ENCODE assay signal across 8 cellular contexts in genomic region chrX:68499543-68499942, GRCh38. TPM values are rescaled to one million over a fixed set of nuclear protein-coding genes. Genes with fewer than 3 reads are reported as not detected.
DNase-seq lines count a peak whose midpoint lies in the region; ATAC-seq and TF ChIP-seq lines count a peak whose summit lies in the region.
"Not testable (repeated sequence)": the region's sequence is repeated elsewhere in the genome, so short reads cannot be mapped to it uniquely, and the experiment has no call there.

No MANE protein-coding gene starts in this region.

- TF ChIP-seq POLR2A in IMR-90 (IDR thresholded peaks at IDR 0.05; ENCODE audit: low read depth, low read length); suprapubic skin (IDR thresholded peaks at IDR 0.05): not testable (repeated sequence)

- H2BK120ac ChIP-seq in IMR-90 (ENCODE audit: low read depth, low read length); neuronal stem cell (ENCODE audit: low read depth, low read length): not testable (repeated sequence)

- peaks cover 3 to 25% of the 10 kb centered on the region in 2 experiments; a peak in 2 of 4 replicates for H3K79me1 ChIP-seq in IMR-90 (ENCODE audit: low read depth in 1 of 2, low read length in 2 of 2)
- H3K79me1 ChIP-seq in neuronal stem cell (ENCODE audit: low read depth, low read length): not testable (repeated sequence)

- peak overlapping the region; percentile 70; the same call in 1 of the 2 replicates for H3K14ac ChIP-seq in IMR-90 (replicated peaks; ENCODE audit: low read depth, low read length)
- not testable (repeated sequence) for H3K14ac ChIP-seq in neuronal stem cell (ENCODE audit: low read length)

- H2BK15ac ChIP-seq in IMR-90 (ENCODE audit: low read depth, low read length); neuronal stem cell (ENCODE audit: low read length): not testable (repeated sequence)

- TF ChIP-seq EP300 in suprapubic skin (IDR thresholded peaks at IDR 0.05): not testable (repeated sequence)

- H4K20me1 ChIP-seq in IMR-90 (ENCODE audit: insufficient read depth, low read length): peaks cover 13% of the 10 kb centered on the region; the same call in 1 of the 2 replicates

- not testable (repeated sequence) for ATAC-seq in IMR-90 (ENCODE audit: low read depth); left lung

- peak overlapping the region; percentile 90 for H3K4me2 ChIP-seq in IMR-90 (ENCODE audit: low read depth, low read length)
- peak overlapping the region; percentile 49 for H3K4me2 ChIP-seq in neuronal stem cell (ENCODE audit: insufficient read depth, low read length, poor library complexity, severe bottlenecking)

- not testable (repeated sequence) for H3K9me3 ChIP-seq in IMR-90 (ENCODE audit: control insufficient read depth, insufficient read depth, low read length); WERI-Rb-1 (ENCODE audit: severe bottlenecking); esophagus (ENCODE audit: control insufficient read depth in 2 of 2, insufficient read depth in 1 of 2, low read depth in 1 of 2, low read length in 1 of 2); left lung; neuronal stem cell (replicated peaks in 1 of 2; ENCODE audit: control insufficient read depth in 2 of 2, insufficient read depth in 1 of 2, low read depth in 1 of 2, low read length in 2 of 2); suprapubic skin

- intact Hi-C loops in IMR-90 (cut with micrococcal nuclease); left lung (cut with DNase I): not testable (repeated sequence)

- not testable (repeated sequence) for H3K23ac ChIP-seq in IMR-90 (ENCODE audit: low read depth, low read length); neuronal stem cell (ENCODE audit: low read depth, low read length, poor library complexity)

- H3K56ac ChIP-seq in IMR-90 (ENCODE audit: extremely low read depth, insufficient read depth, low read length): peak overlapping the region; percentile 68; the same call in 1 of the 2 replicates

- not testable (repeated sequence) for H2BK5ac ChIP-seq in IMR-90 (ENCODE audit: low read depth, low read length, poor library complexity, severe bottlenecking); neuronal stem cell (ENCODE audit: low read length)

- peak overlapping the region; percentile 91 for H3K4ac ChIP-seq in IMR-90 (ENCODE audit: low read depth, low read length)
- not testable (repeated sequence) for H3K4ac ChIP-seq in neuronal stem cell (ENCODE audit: low read length)

- not testable (repeated sequence) for H2BK12ac ChIP-seq in neuronal stem cell (ENCODE audit: low read length)

- H3K27ac ChIP-seq in C4-2B (peak overlapping the region; percentile 98), WERI-Rb-1 (peak overlapping the region; percentile 93), left lung (peak overlapping the region in 1 of 2 donors; percentile 90)
- not testable (repeated sequence) for H3K27ac ChIP-seq in IMR-90 (ENCODE audit: insufficient read depth, low read length); esophagus (ENCODE audit: low read depth in 2 of 2, low read length in 1 of 2); neuronal stem cell (replicated peaks; ENCODE audit: low read length); suprapubic skin

- BruUV-seq in IMR-90 (replicated peaks; lab: Mats Ljungman, UMichigan): TSS peak; percentile 58

- CTCF ChIA-PET in IMR-90 (lab: Yijun Ruan, JAX): not testable (repeated sequence)

- dilution Hi-C loops in IMR-90 (cut with HindIII; ENCODE audit: low sequenced_read_pairs, unreplicated experiment): not testable (repeated sequence)

- not testable (repeated sequence) for TF ChIP-seq RAD21 in IMR-90 (IDR thresholded peaks at IDR 0.05; ENCODE audit: low read length)

- not testable (repeated sequence) for H3K36me3 ChIP-seq in IMR-90 (ENCODE audit: control insufficient read depth, insufficient read depth, low read length); WERI-Rb-1; esophagus (ENCODE audit: control insufficient read depth in 2 of 2, insufficient read depth in 2 of 2, low read length in 1 of 2); left lung; suprapubic skin
- peaks cover 0 to 27% of the 10 kb centered on the region in 2 donors for H3K36me3 ChIP-seq in neuronal stem cell (replicated peaks in 1 of 2; ENCODE audit: control insufficient read depth in 2 of 2, insufficient read depth in 2 of 2, low read length in 2 of 2)

- H2AFZ ChIP-seq in IMR-90 (replicated peaks; ENCODE audit: low read length, poor library complexity); neuronal stem cell (ENCODE audit: low read length): not testable (repeated sequence)

- not testable (repeated sequence) for H3K9me1 ChIP-seq in IMR-90 (ENCODE audit: insufficient read depth, low read length)

- not testable (repeated sequence) for H3K27me3 ChIP-seq in IMR-90 (ENCODE audit: control insufficient read depth, insufficient read depth, low read length); WERI-Rb-1 (ENCODE audit: insufficient read depth, low read depth, severe bottlenecking); esophagus (ENCODE audit: control insufficient read depth in 1 of 2, insufficient read depth in 2 of 2, low read length in 2 of 2); left lung; neuronal stem cell (ENCODE audit: control insufficient read depth in 3 of 3, insufficient read depth in 3 of 3, low read depth in 1 of 3, low read length in 3 of 3); suprapubic skin

- in situ Hi-C loops in IMR-90 (cut with MboI; ENCODE audit: low sequenced_read_pairs): loop anchor here (10.0 kb wide), 1 partner anchor 305 kb away; no protein-coding TSS in a partner anchor
- in situ Hi-C loops in astrocyte of the cerebellum (cut with HindIII; ENCODE audit: low sequenced_read_pairs): not testable (repeated sequence)

- peak overlapping the region; percentile 84 for H4K91ac ChIP-seq in IMR-90 (ENCODE audit: insufficient read depth, low read depth, low read length)
- not testable (repeated sequence) for H4K91ac ChIP-seq in neuronal stem cell (ENCODE audit: low read depth, low read length, poor library complexity)

- not testable (repeated sequence) for H2AK5ac ChIP-seq in IMR-90 (ENCODE audit: low read depth, low read length); neuronal stem cell (ENCODE audit: low read depth, low read length)

- not testable (repeated sequence) for H3K4me1 ChIP-seq in IMR-90 (ENCODE audit: control insufficient read depth, insufficient read depth, low read length); esophagus (ENCODE audit: control insufficient read depth in 2 of 2, insufficient read depth in 2 of 2, low read length in 1 of 2); left lung; neuronal stem cell (ENCODE audit: control insufficient read depth in 2 of 2, insufficient read depth in 1 of 2, low read depth in 1 of 2, low read length in 2 of 2)
- H3K4me1 ChIP-seq in suprapubic skin: peaks cover 14% of the 10 kb centered on the region

- H2BK20ac ChIP-seq in IMR-90 (ENCODE audit: low read depth, low read length): not testable (repeated sequence)

- POLR2A ChIA-PET in IMR-90 (lab: Charles Lee; ENCODE audit: unreplicated experiment): not testable (repeated sequence)

- DNase-seq in IMR-90; WERI-Rb-1; astrocyte of the cerebellum (ENCODE audit: low read depth); left lung; neuronal stem cell (ENCODE audit: low spot score); suprapubic skin (ENCODE audit: low spot score in 2 of 2): not testable (repeated sequence)

- not testable (repeated sequence) for TF ChIP-seq CTCF in C4-2B (conservative IDR thresholded peaks at IDR 0.05); IMR-90 (conservative IDR thresholded peaks at IDR 0.05; ENCODE audit: low read depth, low read length); WERI-Rb-1 (IDR thresholded peaks at IDR 0.05; ENCODE audit: low read depth, low read length); astrocyte of the cerebellum (IDR thresholded peaks at IDR 0.05; ENCODE audit: low read depth, low read length, missing control alignments); left lung (IDR thresholded peaks at IDR 0.05); suprapubic skin (IDR thresholded peaks at IDR 0.05)

- WGBS in IMR-90 (ENCODE audit: extremely low coverage in 2 of 2, insufficient read length in 1 of 2), 2 experiments: no CpG with 5 or more reads among the region's 11 CpGs
- 65 to 66% methylated on average over 11 of the region's 11 CpGs for WGBS in esophagus, 2 donors
- no CpG with 5 or more reads among the region's 11 CpGs for WGBS in neuronal stem cell (ENCODE audit: extremely low coverage in 2 of 2, insufficient read length in 2 of 2, insufficient replicate concordance in 1 of 2), 2 donors
- WGBS in suprapubic skin: 77% methylated on average over 11 of the region's 11 CpGs

- H3K4me3 ChIP-seq in IMR-90 (ENCODE audit: insufficient read depth, low read depth, low read length) (peak overlapping the region; percentile 97), WERI-Rb-1 (ENCODE audit: low read depth, low read length) (peak overlapping the region; percentile 58), astrocyte of the cerebellum (ENCODE audit: low read depth, low read length) (peak overlapping the region; percentile 52), esophagus (ENCODE audit: low read depth in 1 of 2, low read length in 2 of 2) (peak overlapping the region; percentile 65 to 77), left lung (peak overlapping the region; percentile 35 to 58), neuronal stem cell (ENCODE audit: low read length in 2 of 2) (peak overlapping the region; percentile 57 to 99), suprapubic skin (peak overlapping the region; percentile 68)

- H4K5ac ChIP-seq in IMR-90 (ENCODE audit: low read depth, low read length): peak overlapping the region; percentile 58

- not testable (repeated sequence) for H2AK9ac ChIP-seq in IMR-90 (replicated peaks; ENCODE audit: low read depth, low read length, poor library complexity)

- not testable (repeated sequence) for H3K18ac ChIP-seq in IMR-90 (ENCODE audit: low read depth, low read length); neuronal stem cell (ENCODE audit: low read length)

- H4K8ac ChIP-seq in IMR-90 (ENCODE audit: low read depth in 2 of 2, low read length in 2 of 2): peak overlapping the region; percentile 98 to 100
- not testable (repeated sequence) for H4K8ac ChIP-seq in neuronal stem cell (ENCODE audit: low read depth, low read length)

- H3K9ac ChIP-seq in IMR-90 (ENCODE audit: low read depth, low read length): peak overlapping the region; percentile 95
- H3K9ac ChIP-seq in neuronal stem cell (ENCODE audit: low read depth, low read length, poor library complexity): not testable (repeated sequence)

RNA-seq across cellular contexts. Expression of gene YIPF6, which starts 0.7 kb away (rescaled TPM):
- total RNA-seq in IMR-90 (2012; rRNA removed): 22.4 and 30.8 TPM in 2 replicates
- 9.7 TPM in 2 replicates for polyA plus RNA-seq in IMR-90 (2012; rRNA removed)
- 2.0 and 6.3 TPM in 2 replicates for polyA plus RNA-seq in IMR-90 (2012; cell fraction: cytosol; rRNA removed)
- 1.3 and 7.5 TPM in 2 replicates for polyA plus RNA-seq in IMR-90 (2012; cell fraction: nucleus; rRNA removed; ENCODE audit: low replicate concordance)
- polyA plus RNA-seq in esophagus: 1 to 10 TPM; 5.2 to 9.1 TPM
- total RNA-seq in left lung: 10 to 100 TPM; 50.0 to 54.5 TPM
- 18.7 TPM for polyA plus RNA-seq in neuronal stem cell (2013, experiment 1 of 2)
- 18.4 TPM for polyA plus RNA-seq in neuronal stem cell (2013, experiment 2 of 2)
- total RNA-seq in suprapubic skin: 10 to 100 TPM; 18.0 to 30.5 (median 25.7) TPM

Comparison
In these comparisons a context has a peak if more than half of its experiments do, and no peak if none do; other contexts are left out.
1. H3K4me3 ChIP-seq: peak in every context shown above with its lines; median percentile 97 in IMR-90; 78 in neuronal stem cell; 71 in esophagus; 68 in suprapubic skin; 58 in WERI-Rb-1; 52 in astrocyte of the cerebellum; 46 in left lung.